In genomic region chr3:71061037-71061436, GRCh38 we compare ENCODE assay signal across 9 cellular contexts.
DNase-seq lines count a peak whose midpoint lies in the region; ATAC-seq and TF ChIP-seq lines count a peak whose summit lies in the region.
"Had no signal": no experiment of that assay in that cellular context is flagged by ENCODE, and none has a peak within 500 bp of the region (broad histone marks: within the 10 kb centered on the region; RNA-seq: fewer than 3 reads in every experiment).

No MANE protein-coding gene starts in this region.

- H3K27me3 ChIP-seq in CD8-positive, alpha-beta memory T cell (ENCODE audit: insufficient read depth, low read length, poor library complexity, severe bottlenecking), result no peaks in the 10 kb centered on the region
- H3K27me3 ChIP-seq in RWPE2 (ENCODE audit: insufficient read depth, poor library complexity, severe bottlenecking) (no peaks in the 10 kb centered on the region), fibroblast of lung (ENCODE audit: control insufficient read depth, insufficient read depth, low read length) (no peaks in the 10 kb centered on the region), skeletal muscle satellite cell (ENCODE audit: control insufficient read depth, insufficient read depth, low read length) (no peaks in the 10 kb centered on the region)

- no peak for DNase-seq in CD8-positive, alpha-beta memory T cell
- DNase-seq in RWPE2 (ENCODE audit: low spot score) (no peak), fibroblast of lung (ENCODE audit: low read depth in 2 of 2) (no peak), CD1c-positive myeloid dendritic cell (ENCODE audit: extremely low spot score) (no peak), activated gamma-delta T cell (lab: John Stamatoyannopoulos, UW) (no peak)
- DNase-seq: activated naive CD4-positive, alpha-beta T cell treated with Interleukin-2 at 50 U/mL for 16 hours; kidney glomerular epithelial cell had no signal

- ATAC-seq in RWPE2 (ENCODE audit: low read depth) (no peak), HG02763 (IDR thresholded peaks at IDR 0.05; ENCODE audit: unreplicated experiment) (no peak)

- H3K9me3 Mint-ChIP-seq in CD8-positive, alpha-beta memory T cell, result no peaks in the 10 kb centered on the region

- peaks cover 78% of the 10 kb centered on the region for H3K4me1 ChIP-seq in CD8-positive, alpha-beta memory T cell (ENCODE audit: insufficient read depth, low read length)
- H3K4me1 ChIP-seq in RWPE2 (ENCODE audit: insufficient read depth, poor library complexity, severe bottlenecking) (peaks cover 54% of the 10 kb centered on the region), fibroblast of lung (ENCODE audit: control insufficient read depth, extremely low read depth, insufficient read depth, low read length) (peaks cover 9% of the 10 kb centered on the region), skeletal muscle satellite cell (ENCODE audit: control insufficient read depth, insufficient read depth, low read length) (peaks cover 49% of the 10 kb centered on the region)

- POLR2A ChIA-PET in CD8-positive, alpha-beta memory T cell (lab: Charles Lee), result interaction anchor here (0.5 kb wide), 1 partner anchor 58 kb away, joined by 3 read pairs; no protein-coding TSS in a partner anchor

- peaks cover 4 to 71% (median 66%) of the 10 kb centered on the region in 3 donors for H3K4me1 Mint-ChIP-seq in CD8-positive, alpha-beta memory T cell

- TF ChIP-seq CTCF in RWPE2 (IDR thresholded peaks at IDR 0.05; ENCODE audit: poor library complexity, severe bottlenecking) (no peak), fibroblast of lung (conservative IDR thresholded peaks at IDR 0.05 in 1 of 2, IDR thresholded peaks at IDR 0.05 in 1 of 2; ENCODE audit: low read depth in 1 of 2, low read length in 2 of 2) (no peak)

- H3K36me3 ChIP-seq in CD8-positive, alpha-beta memory T cell (ENCODE audit: insufficient read depth, low read length), result no peaks in the 10 kb centered on the region
- H3K36me3 ChIP-seq in RWPE2 (ENCODE audit: low read depth), result no peaks in the 10 kb centered on the region
- H3K36me3 ChIP-seq in fibroblast of lung (ENCODE audit: control insufficient read depth, insufficient read depth, low read length), result no peaks in the 10 kb centered on the region
- no peaks in the 10 kb centered on the region for H3K36me3 ChIP-seq in skeletal muscle satellite cell (ENCODE audit: insufficient read depth, low read length)

- H3K4me3 Mint-ChIP-seq in CD8-positive, alpha-beta memory T cell, result peak overlapping the region; percentile 4 to 71 (median 51)

- H3K27me3 Mint-ChIP-seq in CD8-positive, alpha-beta memory T cell, result no peaks in the 10 kb centered on the region

- H3K9ac ChIP-seq in fibroblast of lung (ENCODE audit: insufficient read depth, low read length), result no peak overlapping the region
- H3K9ac ChIP-seq in skeletal muscle satellite cell (ENCODE audit: low read depth, low read length), result no peak overlapping the region

- peaks cover 91% of the 10 kb centered on the region for H3K79me2 ChIP-seq in fibroblast of lung (ENCODE audit: control insufficient read depth, insufficient read depth, low read length)

- H2AFZ ChIP-seq in fibroblast of lung (ENCODE audit: low read length), result no peak overlapping the region

- CTCF ChIA-PET in CD8-positive, alpha-beta memory T cell (lab: Charles Lee), result interaction anchor here (0.7 to 2.5 kb wide), 6 partner anchors 8 to 451 kb away, joined by 3 to 6 read pairs (median 4); no protein-coding TSS in a partner anchor

- H3K4me2 ChIP-seq in fibroblast of lung (ENCODE audit: extremely low read depth, insufficient read depth, low read length) (peak overlapping the region; percentile 70), skeletal muscle satellite cell (ENCODE audit: low read length) (peak overlapping the region; percentile 88)

- peak overlapping the region; percentile 35 for H3K4me3 ChIP-seq in CD8-positive, alpha-beta memory T cell (ENCODE audit: low read length)
- no peak overlapping the region for H3K4me3 ChIP-seq in RWPE2 (ENCODE audit: severe bottlenecking)
- peak overlapping the region in 3 of 4 experiments; percentile 13 to 90 (median 72) for H3K4me3 ChIP-seq in fibroblast of lung (replicated peaks in 1 of 4; ENCODE audit: control extremely low read depth in 1 of 4, insufficient read depth in 1 of 4, low read depth in 3 of 4, low read length in 4 of 4)
- H3K4me3 ChIP-seq in skeletal muscle satellite cell (ENCODE audit: low read length), result no peak overlapping the region

- H3K9me3 ChIP-seq in CD8-positive, alpha-beta memory T cell (ENCODE audit: low read length), result no peaks in the 10 kb centered on the region
- H3K9me3 ChIP-seq in RWPE2 (ENCODE audit: severe bottlenecking), result no peaks in the 10 kb centered on the region
- no peaks in the 10 kb centered on the region for H3K9me3 ChIP-seq in fibroblast of lung (ENCODE audit: control insufficient read depth, insufficient read depth, low read depth, low read length)
- no peaks in the 10 kb centered on the region for H3K9me3 ChIP-seq in skeletal muscle satellite cell (replicated peaks; ENCODE audit: low read length)

- no peak overlapping the region for H3K27ac ChIP-seq in CD8-positive, alpha-beta memory T cell (ENCODE audit: low read depth, low read length)
- H3K27ac ChIP-seq in RWPE2 (ENCODE audit: poor library complexity, severe bottlenecking) (peak overlapping the region; percentile 96), fibroblast of lung (ENCODE audit: insufficient read depth, low read length) (no peak overlapping the region)

- peaks cover 0 to 4% (median 0%) of the 10 kb centered on the region in 3 donors for H3K36me3 Mint-ChIP-seq in CD8-positive, alpha-beta memory T cell

- H4K20me1 ChIP-seq in fibroblast of lung (ENCODE audit: control insufficient read depth, extremely low read depth, insufficient read depth, low read length), result no peaks in the 10 kb centered on the region

- H3K27ac Mint-ChIP-seq in CD8-positive, alpha-beta memory T cell, result peak overlapping the region in 4 of 8 donors; percentile 18 to 84 (median 82)

Comparison
In these comparisons a context has a peak if more than half of its experiments do, and no peak if none do; other contexts are left out.
1. H3K4me3 ChIP-seq: peak in CD8-positive, alpha-beta memory T cell (single experiment) and fibroblast of lung (3 of 4); none in RWPE2 (single experiment) and skeletal muscle satellite cell (single experiment).